ENCODE assay signal across 1 cellular context in the genomic region with DNA sequence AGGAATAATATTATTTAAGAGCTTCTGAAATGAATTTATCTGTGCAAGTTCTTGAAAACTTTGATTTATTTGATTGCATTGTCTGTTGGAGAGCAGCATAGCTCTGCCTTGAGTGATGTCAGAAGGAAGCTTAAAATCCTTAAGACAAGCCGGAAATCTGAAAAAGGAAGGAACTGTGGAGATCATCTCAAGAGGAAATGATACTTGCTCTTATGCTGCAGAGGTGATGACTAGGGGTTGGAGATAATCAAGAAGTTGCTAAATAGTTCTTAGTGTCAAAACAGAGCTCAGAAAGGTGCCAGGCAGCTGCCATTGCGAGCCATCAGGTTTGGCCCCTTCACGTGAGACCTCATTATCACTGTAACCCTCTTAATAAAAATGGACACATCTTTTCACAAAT.
TF ChIP-seq lines count a peak whose summit lies in the region.

No MANE protein-coding gene starts in this region.

TF ChIP-seq in GM23338, 12 proteins besides CTCF, POLR2A, EP300 and RAD21 (continued from another document):
- TF ChIP-seq, protein P1, sequence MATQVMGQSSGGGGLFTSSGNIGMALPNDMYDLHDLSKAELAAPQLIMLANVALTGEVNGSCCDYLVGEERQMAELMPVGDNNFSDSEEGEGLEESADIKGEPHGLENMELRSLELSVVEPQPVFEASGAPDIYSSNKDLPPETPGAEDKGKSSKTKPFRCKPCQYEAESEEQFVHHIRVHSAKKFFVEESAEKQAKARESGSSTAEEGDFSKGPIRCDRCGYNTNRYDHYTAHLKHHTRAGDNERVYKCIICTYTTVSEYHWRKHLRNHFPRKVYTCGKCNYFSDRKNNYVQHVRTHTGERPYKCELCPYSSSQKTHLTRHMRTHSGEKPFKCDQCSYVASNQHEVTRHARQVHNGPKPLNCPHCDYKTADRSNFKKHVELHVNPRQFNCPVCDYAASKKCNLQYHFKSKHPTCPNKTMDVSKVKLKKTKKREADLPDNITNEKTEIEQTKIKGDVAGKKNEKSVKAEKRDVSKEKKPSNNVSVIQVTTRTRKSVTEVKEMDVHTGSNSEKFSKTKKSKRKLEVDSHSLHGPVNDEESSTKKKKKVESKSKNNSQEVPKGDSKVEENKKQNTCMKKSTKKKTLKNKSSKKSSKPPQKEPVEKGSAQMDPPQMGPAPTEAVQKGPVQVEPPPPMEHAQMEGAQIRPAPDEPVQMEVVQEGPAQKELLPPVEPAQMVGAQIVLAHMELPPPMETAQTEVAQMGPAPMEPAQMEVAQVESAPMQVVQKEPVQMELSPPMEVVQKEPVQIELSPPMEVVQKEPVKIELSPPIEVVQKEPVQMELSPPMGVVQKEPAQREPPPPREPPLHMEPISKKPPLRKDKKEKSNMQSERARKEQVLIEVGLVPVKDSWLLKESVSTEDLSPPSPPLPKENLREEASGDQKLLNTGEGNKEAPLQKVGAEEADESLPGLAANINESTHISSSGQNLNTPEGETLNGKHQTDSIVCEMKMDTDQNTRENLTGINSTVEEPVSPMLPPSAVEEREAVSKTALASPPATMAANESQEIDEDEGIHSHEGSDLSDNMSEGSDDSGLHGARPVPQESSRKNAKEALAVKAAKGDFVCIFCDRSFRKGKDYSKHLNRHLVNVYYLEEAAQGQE (IDR thresholded peaks at IDR 0.05; ENCODE audit: unreplicated experiment), result no peak
- TF ChIP-seq NANOG (IDR thresholded peaks at IDR 0.05; ENCODE audit: borderline replicate concordance) (no peak), EZH2 (IDR thresholded peaks at IDR 0.05; ENCODE audit: low read depth, unreplicated experiment) (no peak), CREB1 (CRISPR knock-in tag; IDR thresholded peaks at IDR 0.05; ENCODE audit: low read depth) (no peak), ZNF331 (CRISPR knock-in tag; IDR thresholded peaks at IDR 0.05; ENCODE audit: low read depth) (no peak), ZNF114 (CRISPR knock-in tag; IDR thresholded peaks at IDR 0.05) (no peak)
